ENCODE assay signal across 1 cellular context in the genomic region with DNA sequence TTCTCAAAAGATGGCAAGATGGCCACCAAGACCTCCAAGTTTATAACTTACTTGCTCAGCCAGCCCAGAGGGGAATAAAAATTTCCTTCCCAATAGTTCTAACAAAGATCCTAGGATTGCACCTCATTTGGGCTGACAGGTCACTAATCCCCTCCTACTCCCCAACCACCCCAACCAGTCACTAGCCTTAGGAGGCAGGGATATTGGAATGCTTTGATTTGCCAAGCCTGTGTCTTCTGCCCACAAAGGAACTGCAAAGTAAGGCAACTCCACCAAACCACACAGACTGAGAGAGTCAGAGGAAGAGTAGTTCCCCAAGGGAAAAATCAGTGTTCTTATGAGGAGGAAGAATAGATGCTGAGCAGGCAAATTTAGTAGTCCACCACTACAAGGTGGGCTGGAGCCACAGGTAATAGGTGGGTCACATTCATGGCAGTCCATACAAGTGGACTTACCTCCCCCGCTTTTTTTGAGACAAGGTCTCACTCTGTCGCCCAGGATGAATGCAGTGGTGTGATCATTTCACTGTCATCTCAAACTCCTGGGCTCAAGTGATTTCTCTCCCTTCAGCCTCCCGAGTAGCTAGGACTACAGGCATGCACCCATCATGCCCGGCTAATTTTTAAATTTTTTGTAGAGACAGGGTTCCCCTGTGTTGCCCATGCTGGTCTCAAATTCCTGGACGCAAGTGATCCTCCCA.
TF ChIP-seq lines count a peak whose summit lies in the region.

No MANE protein-coding gene starts in this region.

TF ChIP-seq in endothelial cell of umbilical vein, 7 proteins besides CTCF, POLR2A, EP300 and RAD21:
- TF ChIP-seq, protein P1, sequence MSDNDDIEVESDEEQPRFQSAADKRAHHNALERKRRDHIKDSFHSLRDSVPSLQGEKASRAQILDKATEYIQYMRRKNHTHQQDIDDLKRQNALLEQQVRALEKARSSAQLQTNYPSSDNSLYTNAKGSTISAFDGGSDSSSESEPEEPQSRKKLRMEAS (IDR thresholded peaks at IDR 0.05; ENCODE audit: insufficient read depth, insufficient read length) = no peak
- TF ChIP-seq FOS (IDR thresholded peaks at IDR 0.05; ENCODE audit: borderline replicate concordance, insufficient read depth, low read length) (no peak), JUN (IDR thresholded peaks at IDR 0.05; ENCODE audit: borderline replicate concordance, insufficient read depth, insufficient read length, low read depth) (no peak), POLR2AphosphoS5 (IDR thresholded peaks at IDR 0.05; ENCODE audit: insufficient read depth, low read depth, low read length) (no peak), GATA2 (IDR thresholded peaks at IDR 0.05; ENCODE audit: insufficient read depth, insufficient read length, low read depth, low read length) (no peak), EZH2 (IDR thresholded peaks at IDR 0.05; ENCODE audit: borderline replicate concordance, low read depth, low read length, severe bottlenecking) (no peak), MYC (IDR thresholded peaks at IDR 0.05; ENCODE audit: low read depth, low read length) (no peak)
